8 cellular contexts compared by ENCODE assay signal in the genomic region with DNA sequence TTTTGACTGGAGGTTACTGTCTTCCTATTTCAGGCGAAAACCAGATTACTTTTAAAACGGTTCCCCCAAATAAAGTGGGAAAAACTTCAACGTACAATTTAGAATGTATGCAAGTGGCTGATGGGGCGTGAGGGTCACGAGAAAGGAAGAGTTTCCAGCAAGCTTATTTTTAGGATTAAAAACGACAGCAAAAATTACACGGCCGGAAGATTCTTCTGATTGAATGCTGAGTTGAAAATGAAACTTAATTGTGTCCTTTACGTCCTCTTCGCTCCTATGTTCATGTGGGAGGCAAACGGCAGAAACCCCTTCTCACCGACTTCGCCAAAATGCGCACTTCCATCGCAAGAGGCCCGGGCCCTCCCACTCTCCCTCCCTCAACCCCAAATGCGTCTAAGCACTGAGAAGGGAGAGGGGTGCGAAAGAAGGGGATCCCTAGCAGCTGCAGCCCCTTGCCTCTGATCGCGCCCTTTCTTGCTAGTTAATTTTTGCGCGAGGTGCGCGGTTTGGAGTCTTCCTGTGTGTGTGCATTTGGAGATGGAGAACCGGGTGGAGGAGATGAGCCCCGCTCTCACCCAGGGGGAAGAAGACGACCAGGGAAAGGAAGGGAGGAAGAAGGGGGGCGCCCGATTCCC. TPM values are rescaled to one million over a fixed set of nuclear protein-coding genes. Genes with fewer than 3 reads are reported as not detected.
DNase-seq lines count a peak whose midpoint lies in the region; ATAC-seq and TF ChIP-seq lines count a peak whose summit lies in the region.

No MANE protein-coding gene starts in this region.

- H3K4me1 ChIP-seq in NT2/D1 (ENCODE audit: insufficient read depth, insufficient read length) (no peaks in the 10 kb centered on the region), stomach smooth muscle (ENCODE audit: control insufficient read depth, insufficient read depth, low read length) (no peaks in the 10 kb centered on the region)

- no peak for TF ChIP-seq CTCF in fibroblast of pulmonary artery (IDR thresholded peaks at IDR 0.05; ENCODE audit: low read length, missing control alignments)
- TF ChIP-seq CTCF in nephron (IDR thresholded peaks at IDR 0.05; ENCODE audit: unreplicated experiment in 3 of 3) = no peak

- peaks cover 7% of the 10 kb centered on the region for H3K27me3 Mint-ChIP-seq in activated T-helper 1 cell treated with anti-CD3 and anti-CD28 coated beads, Interleukin-12 subunit alpha, Interleukin-12 subunit beta, Interleukin-2, Interleukin-4 antibody, amounts not matched to agents 30 ng/mL and 10 ng/mL and 1 ng/mL, durations not matched to agents 14 hours and 24 hours and 36 hours (ENCODE audit: insufficient read depth)
- H3K27me3 Mint-ChIP-seq in nephron (ENCODE audit: low read depth) = peaks cover 11% of the 10 kb centered on the region

- H3K4me3 ChIP-seq in NT2/D1 (ENCODE audit: insufficient read length, low read depth) (peak overlapping the region; percentile 73), fibroblast of pulmonary artery (replicated peaks; ENCODE audit: low read depth, low read length) (peak overlapping the region; percentile 89), stomach smooth muscle (ENCODE audit: low read length in 2 of 2) (peak overlapping the region; percentile 77 to 88)

- H3K9ac ChIP-seq in NT2/D1 (ENCODE audit: insufficient read length, low read depth) = peak overlapping the region; percentile 85
- H3K9ac ChIP-seq in stomach smooth muscle (ENCODE audit: low read length in 2 of 2) = peak overlapping the region; percentile 66 to 71

- H3K9me3 ChIP-seq in NT2/D1 (ENCODE audit: insufficient read depth, low read length) (peaks cover 6% of the 10 kb centered on the region; the same call in 1 of the 2 replicates), stomach smooth muscle (ENCODE audit: control insufficient read depth in 2 of 2, low read length in 2 of 2) (no peaks in the 10 kb centered on the region)

- peaks cover 19% of the 10 kb centered on the region for H3K27me3 ChIP-seq in NT2/D1 (ENCODE audit: insufficient read depth, insufficient read length)
- H3K27me3 ChIP-seq in stomach smooth muscle (ENCODE audit: control insufficient read depth in 1 of 2, insufficient read depth in 2 of 2, low read length in 2 of 2) = no peaks in the 10 kb centered on the region

- peak; percentile 84 for DNase-seq in DMS 273 (lab: John Stamatoyannopoulos, UW; ENCODE audit: unreplicated experiment)
- no peak for DNase-seq in DMS 273 treated with DMSO at 0.1 percent for 48 hours (lab: John Stamatoyannopoulos, UW)
- no peak for DNase-seq in NT2/D1 (ENCODE audit: low read depth, low spot score)
- peak; percentile 50 for DNase-seq in activated T-helper 1 cell treated with anti-CD3 and anti-CD28 coated beads, Interleukin-12 subunit alpha, Interleukin-12 subunit beta, Interleukin-2, Interleukin-4 antibody, amounts not matched to agents 30 ng/mL and 10 ng/mL and 1 ng/mL, durations not matched to agents 14 hours and 24 hours and 36 hours (ENCODE audit: low spot score)
- DNase-seq in fibroblast of pulmonary artery (ENCODE audit: low read depth) = peak; percentile 50

- H3K27ac ChIP-seq in stomach smooth muscle (ENCODE audit: low read length) = peak overlapping the region; percentile 56

- peak; percentile 18 for ATAC-seq in HG02943 (IDR thresholded peaks at IDR 0.05; ENCODE audit: low read depth, unreplicated experiment)

- H3K36me3 ChIP-seq in NT2/D1 (ENCODE audit: insufficient read depth, insufficient read length, low read length) (no peaks in the 10 kb centered on the region), stomach smooth muscle (ENCODE audit: control insufficient read depth in 2 of 2, insufficient read depth in 2 of 2, low read length in 2 of 2) (no peaks in the 10 kb centered on the region)

- H3K4me3 Mint-ChIP-seq in activated T-helper 1 cell treated with anti-CD3 and anti-CD28 coated beads, Interleukin-12 subunit alpha, Interleukin-12 subunit beta, Interleukin-2, Interleukin-4 antibody, amounts not matched to agents 30 ng/mL and 10 ng/mL and 1 ng/mL, durations not matched to agents 14 hours and 24 hours and 36 hours = peak overlapping the region; percentile 95
- H3K4me3 Mint-ChIP-seq in nephron = peak overlapping the region; percentile 93 to 99 (median 96)

- peaks cover 23% of the 10 kb centered on the region for H3K4me1 Mint-ChIP-seq in activated T-helper 1 cell treated with anti-CD3 and anti-CD28 coated beads, Interleukin-12 subunit alpha, Interleukin-12 subunit beta, Interleukin-2, Interleukin-4 antibody, amounts not matched to agents 30 ng/mL and 10 ng/mL and 1 ng/mL, durations not matched to agents 14 hours and 24 hours and 36 hours (ENCODE audit: low read depth)
- H3K4me1 Mint-ChIP-seq in nephron = peaks cover 10% of the 10 kb centered on the region

- intact Hi-C loops in activated T-helper 1 cell treated with anti-CD3 and anti-CD28 coated beads, Interleukin-12 subunit alpha, Interleukin-12 subunit beta, Interleukin-2, Interleukin-4 antibody, amounts not matched to agents 30 ng/mL and 10 ng/mL and 1 ng/mL, durations not matched to agents 14 hours and 24 hours and 36 hours (cut with micrococcal nuclease) = loop anchor here (1.0 to 2.0 kb wide), 4 partner anchors 28 to 499 kb away; a partner anchor contains a TSS

- peaks cover 3% of the 10 kb centered on the region for H3K36me3 Mint-ChIP-seq in activated T-helper 1 cell treated with anti-CD3 and anti-CD28 coated beads, Interleukin-12 subunit alpha, Interleukin-12 subunit beta, Interleukin-2, Interleukin-4 antibody, amounts not matched to agents 30 ng/mL and 10 ng/mL and 1 ng/mL, durations not matched to agents 14 hours and 24 hours and 36 hours (ENCODE audit: low read depth)
- no peaks in the 10 kb centered on the region for H3K36me3 Mint-ChIP-seq in nephron (ENCODE audit: low read depth)

- peak overlapping the region; percentile 99 for H3K27ac Mint-ChIP-seq in activated T-helper 1 cell treated with anti-CD3 and anti-CD28 coated beads, Interleukin-12 subunit alpha, Interleukin-12 subunit beta, Interleukin-2, Interleukin-4 antibody, amounts not matched to agents 30 ng/mL and 10 ng/mL and 1 ng/mL, durations not matched to agents 14 hours and 24 hours and 36 hours
- peak overlapping the region; percentile 43 to 88 (median 76) for H3K27ac Mint-ChIP-seq in nephron

- peaks cover 5% of the 10 kb centered on the region for H3K9me3 Mint-ChIP-seq in activated T-helper 1 cell treated with anti-CD3 and anti-CD28 coated beads, Interleukin-12 subunit alpha, Interleukin-12 subunit beta, Interleukin-2, Interleukin-4 antibody, amounts not matched to agents 30 ng/mL and 10 ng/mL and 1 ng/mL, durations not matched to agents 14 hours and 24 hours and 36 hours
- H3K9me3 Mint-ChIP-seq in nephron = no peaks in the 10 kb centered on the region

RNA-seq across cellular contexts. Expression of a gene that starts 0.6 kb away (rescaled TPM):
- 98.3 and 105 TPM in 2 replicates for total RNA-seq in activated T-helper 1 cell treated with anti-CD3 and anti-CD28 coated beads, Interleukin-12 subunit alpha, Interleukin-12 subunit beta, Interleukin-2, Interleukin-4 antibody, amounts not matched to agents 30 ng/mL and 10 ng/mL and 1 ng/mL, durations not matched to agents 14 hours and 24 hours and 36 hours

Comparison
In these comparisons a context has a peak if more than half of its experiments do, and no peak if none do; other contexts are left out.
1. DNase-seq: peak in DMS 273 (single experiment), activated T-helper 1 cell treated with anti-CD3 and anti-CD28 coated beads, Interleukin-12 subunit alpha, Interleukin-12 subunit beta, Interleukin-2, Interleukin-4 antibody, amounts not matched to agents 30 ng/mL and 10 ng/mL and 1 ng/mL, durations not matched to agents 14 hours and 24 hours and 36 hours (single experiment) and fibroblast of pulmonary artery (single experiment); none in DMS 273 treated with DMSO at 0.1 percent for 48 hours (single experiment) and NT2/D1 (single experiment).
2. Peak in every context shown above with its lines, with median percentiles within 50 percentile points of each other: H3K4me3 ChIP-seq.